9 cellular contexts compared by ENCODE assay signal in genomic region chr5:56026863-56027300, GRCh38. TPM values are rescaled to one million over a fixed set of nuclear protein-coding genes. Genes with fewer than 3 reads are reported as not detected.
DNase-seq lines count a peak whose midpoint lies in the region; ATAC-seq, FAIRE-seq and TF ChIP-seq lines count a peak whose summit lies in the region.
"Had no signal": no experiment of that assay in that cellular context is flagged by ENCODE, and none has a peak within 500 bp of the region (broad histone marks: within the 10 kb centered on the region; RNA-seq: fewer than 3 reads in every experiment).

No MANE protein-coding gene starts in this region.

- H3K4me3 Mint-ChIP-seq in T-cell (no peak overlapping the region), neural progenitor cell (no peak overlapping the region), WTC11 (no peak overlapping the region)

- H3K4me3 ChIP-seq in neural progenitor cell = no peak overlapping the region
- no peak overlapping the region for H3K4me3 ChIP-seq in SJCRH30
- H3K4me3 ChIP-seq: SJSA1 had no signal

- H3K27ac ChIP-seq in neural progenitor cell (no peak overlapping the region), SJCRH30 (no peak overlapping the region)
- H3K27ac ChIP-seq: SJSA1 had no signal

- POLR2A ChIA-PET in T-cell (lab: Charles Lee) = interaction anchor here in 1 of 2 donors (0.7 kb wide), 1 partner anchor 52 kb away, joined by 4 read pairs; no protein-coding TSS in a partner anchor
- POLR2A ChIA-PET in WTC11 (lab: Charles Lee) = no interaction called here

- H3K79me2 ChIP-seq in neural progenitor cell (ENCODE audit: low read depth) = no peaks in the 10 kb centered on the region

- DNase-seq in GM18507 (ENCODE audit: extremely low spot score, insufficient read length, low read depth) = peak; percentile 42
- DNase-seq in HCEC 1CT = peak; percentile 97
- DNase-seq in NCI-H524 (lab: John Stamatoyannopoulos, UW) = peak; percentile 20 to 75
- DNase-seq in iris pigment epithelial cell (ENCODE audit: low read depth) = peak; percentile 97
- no peak for DNase-seq in T-cell
- DNase-seq in neural progenitor cell (ENCODE audit: low spot score) = no peak
- no peak for DNase-seq in WTC11 (ENCODE audit: low spot score)
- DNase-seq in SJCRH30 = no peak

- H3K36me3 ChIP-seq in neural progenitor cell = no peaks in the 10 kb centered on the region
- H3K36me3 ChIP-seq in SJCRH30 = no peaks in the 10 kb centered on the region
- H3K36me3 ChIP-seq: SJSA1 had no signal

- H3K9me3 ChIP-seq in neural progenitor cell (ENCODE audit: low read depth) = no peaks in the 10 kb centered on the region
- no peaks in the 10 kb centered on the region for H3K9me3 ChIP-seq in SJCRH30 (replicated peaks)
- H3K9me3 ChIP-seq: SJSA1 had no signal

- peak; percentile 90 for FAIRE-seq in GM18507 (lab: Jason Lieb, UNC)

- TF ChIP-seq CTCF in neural progenitor cell (IDR thresholded peaks at IDR 0.05) (no peak), WTC11 (IDR thresholded peaks at IDR 0.05) (no peak)

- H3K4me1 Mint-ChIP-seq in T-cell (peaks cover 8 to 13% (median 10%) of the 10 kb centered on the region in 3 donors), neural progenitor cell (no peaks in the 10 kb centered on the region), WTC11 (no peaks in the 10 kb centered on the region)

- no peaks in the 10 kb centered on the region for H3F3A ChIP-seq in neural progenitor cell (ENCODE audit: low read depth)

- H2AFZ ChIP-seq in neural progenitor cell (replicated peaks) = no peak overlapping the region

- CTCF ChIA-PET in T-cell (lab: Charles Lee) = no interaction called here
- CTCF ChIA-PET in WTC11 (lab: Charles Lee) = no interaction called here

- H3K27ac Mint-ChIP-seq in T-cell (no peak overlapping the region), neural progenitor cell (no peak overlapping the region), WTC11 (no peak overlapping the region)

- no peaks in the 10 kb centered on the region for H3K36me3 Mint-ChIP-seq in T-cell
- H3K36me3 Mint-ChIP-seq in neural progenitor cell = no peaks in the 10 kb centered on the region
- H3K36me3 Mint-ChIP-seq in WTC11 = no peaks in the 10 kb centered on the region

- no peaks in the 10 kb centered on the region for H3K27me3 ChIP-seq in neural progenitor cell
- no peaks in the 10 kb centered on the region for H3K27me3 ChIP-seq in SJCRH30
- H3K27me3 ChIP-seq: SJSA1 had no signal

- H3K27me3 Mint-ChIP-seq in T-cell (no peaks in the 10 kb centered on the region), neural progenitor cell (ENCODE audit: insufficient read depth, low read depth) (no peaks in the 10 kb centered on the region), WTC11 (ENCODE audit: low read depth) (no peaks in the 10 kb centered on the region)

- H3K4me1 ChIP-seq in neural progenitor cell = no peaks in the 10 kb centered on the region
- H3K4me1 ChIP-seq in SJCRH30 = no peaks in the 10 kb centered on the region
- H3K4me1 ChIP-seq: SJSA1 had no signal

- H3K9ac ChIP-seq in neural progenitor cell = no peak overlapping the region

- H3K9me3 Mint-ChIP-seq in T-cell (no peaks in the 10 kb centered on the region), neural progenitor cell (no peaks in the 10 kb centered on the region), WTC11 (no peaks in the 10 kb centered on the region)

- ATAC-seq in T-cell (replicated peaks in 1 of 4) = no peak
- ATAC-seq in WTC11 = no peak

- H4K20me1 ChIP-seq in neural progenitor cell (ENCODE audit: low read depth) = no peaks in the 10 kb centered on the region

- no peak overlapping the region for H3K4me2 ChIP-seq in neural progenitor cell

TF ChIP-seq in WTC11, 78 proteins besides CTCF, POLR2A, EP300 and RAD21:
- TF ChIP-seq ELF4 (CRISPR knock-in tag; IDR thresholded peaks at IDR 0.05; ENCODE audit: low read depth) (no peak), ZNF425 (CRISPR knock-in tag; conservative IDR thresholded peaks at IDR 0.05) (no peak), FOXK1 (CRISPR knock-in tag; IDR thresholded peaks at IDR 0.05) (no peak), CDX4 (CRISPR knock-in tag; IDR thresholded peaks at IDR 0.05; ENCODE audit: borderline replicate concordance) (no peak), PRDM15 (CRISPR knock-in tag; IDR thresholded peaks at IDR 0.05) (no peak), ETV6 (CRISPR knock-in tag; IDR thresholded peaks at IDR 0.05) (no peak), FOXJ3 (CRISPR knock-in tag; IDR thresholded peaks at IDR 0.05; ENCODE audit: borderline replicate concordance) (no peak), USF2 (CRISPR knock-in tag; IDR thresholded peaks at IDR 0.05) (no peak), ZMAT4 (CRISPR knock-in tag; IDR thresholded peaks at IDR 0.05) (no peak), TP53 (CRISPR knock-in tag; IDR thresholded peaks at IDR 0.05) (no peak), CBFB (CRISPR knock-in tag; IDR thresholded peaks at IDR 0.05; ENCODE audit: low read depth) (no peak)
TF ChIP-seq in WTC11: peak in this region for 0.

RNA-seq across cellular contexts. Expression of gene IL6ST, which starts 32.1 kb away (rescaled TPM):
- total RNA-seq in T-cell = 100 to 1,000 TPM; 113 to 330 (median 129) TPM
- total RNA-seq in neural progenitor cell (ENCODE audit: low replicate concordance) = 27.6 and 54.6 TPM in 2 replicates
- 8.4 to 10.8 TPM (median 9.6 TPM) in 3 replicates for total RNA-seq in WTC11 (2021)
- total RNA-seq in SJCRH30 (2014; rRNA removed; shearing (Covaris generic)) = 42.3 and 52.5 TPM in 2 replicates

Comparison
In these comparisons a context has a peak if more than half of its experiments do, and no peak if none do; other contexts are left out.
1. DNase-seq: peak in GM18507 (single experiment), HCEC 1CT (single experiment), NCI-H524 (2 of 2) and iris pigment epithelial cell (single experiment); none in T-cell (0 of 34), neural progenitor cell (single experiment), WTC11 (single experiment) and SJCRH30 (0 of 2).